ENCODE assay signal across 22 cellular contexts in genomic region chr15:71352765-71353164, GRCh38.
"Had no signal": no experiment of that assay in that cellular context is flagged by ENCODE, and none has a peak within 500 bp of the region (broad histone marks: within the 10 kb centered on the region; RNA-seq: fewer than 3 reads in every experiment).

No MANE protein-coding gene starts in this region.

- H3K27me3 ChIP-seq: esophagus muscularis mucosa, heart right ventricle, sigmoid colon, stomach, thyroid gland had no signal

- H3K27ac Mint-ChIP-seq: natural killer cell; progenitor cell of endocrine pancreas; stimulated activated effector memory CD8-positive, alpha-beta T cell treated with anti-CD3 and anti-CD28 coated beads, Interleukin-12 subunit alpha, Interleukin-12 subunit beta, amount 100 ng/mL, for 72 hours had no signal

- H3K4me3 Mint-ChIP-seq: central memory CD8-positive, alpha-beta T cell; natural killer cell; stimulated activated effector memory CD8-positive, alpha-beta T cell treated with anti-CD3 and anti-CD28 coated beads, Interleukin-12 subunit alpha, Interleukin-12 subunit beta, amount 100 ng/mL, for 72 hours had no signal

- H3K4me1 Mint-ChIP-seq: central memory CD8-positive, alpha-beta T cell; natural killer cell; stimulated activated effector memory CD8-positive, alpha-beta T cell treated with anti-CD3 and anti-CD28 coated beads, Interleukin-12 subunit alpha, Interleukin-12 subunit beta, amount 100 ng/mL, for 72 hours had no signal

- H3K4me3 ChIP-seq: coronary artery, esophagus muscularis mucosa, heart right ventricle, lower lobe of right lung, sigmoid colon, stomach, thyroid gland had no signal

- H3K36me3 ChIP-seq: esophagus muscularis mucosa, heart right ventricle, lower lobe of right lung, sigmoid colon, stomach, thyroid gland had no signal

- H3K9me3 Mint-ChIP-seq: central memory CD8-positive, alpha-beta T cell; natural killer cell; stimulated activated effector memory CD8-positive, alpha-beta T cell treated with anti-CD3 and anti-CD28 coated beads, Interleukin-12 subunit alpha, Interleukin-12 subunit beta, amount 100 ng/mL, for 72 hours had no signal

- ATAC-seq: left cardiac atrium; left ventricle myocardium superior; lower lobe of right lung; natural killer cell; stimulated activated effector memory CD8-positive, alpha-beta T cell treated with anti-CD3 and anti-CD28 coated beads, Interleukin-12 subunit alpha, Interleukin-12 subunit beta, amount 100 ng/mL, for 72 hours had no signal

- DNase-seq: effector CD4-positive, alpha-beta T cell; foreskin melanocyte; glutamatergic neuron; heart right ventricle; hippocampal formation; left cardiac atrium; left ventricle myocardium superior; lower lobe of right lung; natural killer cell; sigmoid colon; stimulated activated CD4-positive, alpha-beta T cell treated with anti-CD3 and anti-CD28 coated beads, Interleukin-2, amount 100 ng/mL, for 24 hours; stimulated activated CD4-positive, alpha-beta T cell treated with anti-CD3 and anti-CD28 coated beads, Interleukin-4, amount 100 ng/mL, for 24 hours; stimulated activated naive CD4-positive, alpha-beta T cell treated with Interleukin-2 at 50 U/mL for 16 hours; stomach; thyroid gland; trophoblast cell had no signal

- H3K9me3 ChIP-seq: esophagus muscularis mucosa, heart right ventricle, lower lobe of right lung, sigmoid colon, stomach, thyroid gland had no signal

- H3K36me3 Mint-ChIP-seq: natural killer cell; stimulated activated effector memory CD8-positive, alpha-beta T cell treated with anti-CD3 and anti-CD28 coated beads, Interleukin-12 subunit alpha, Interleukin-12 subunit beta, amount 100 ng/mL, for 72 hours had no signal

- H3K27ac ChIP-seq: coronary artery, esophagus muscularis mucosa, lower lobe of right lung, parathyroid adenoma, sigmoid colon, thyroid gland had no signal

- H3K4me1 ChIP-seq: parathyroid adenoma had no signal
